ENCODE assay signal across 39 cellular contexts in the genomic region with DNA sequence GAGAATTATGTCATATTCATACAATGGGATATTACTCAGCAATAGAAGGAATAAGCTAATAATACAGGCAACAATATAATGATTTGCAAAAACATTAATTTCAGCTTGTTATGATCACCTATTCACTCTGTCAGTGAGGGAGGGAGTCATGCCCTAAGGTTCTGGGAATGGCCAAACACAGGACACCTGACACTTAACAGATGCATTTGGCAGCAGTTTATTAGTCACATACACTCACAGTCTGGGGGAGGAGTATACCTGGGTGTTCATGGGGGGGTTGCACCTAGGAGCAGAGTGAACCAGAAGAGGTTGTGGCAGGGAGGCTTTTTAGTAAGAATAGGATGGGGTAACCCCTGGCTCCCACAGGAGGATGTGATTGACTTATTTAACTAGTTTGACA. TPM values are rescaled to one million over a fixed set of nuclear protein-coding genes. Genes with fewer than 3 reads are reported as not detected.
"Had no signal": no experiment of that assay in that cellular context is flagged by ENCODE, and none has a peak within 500 bp of the region (broad histone marks: within the 10 kb centered on the region; RNA-seq: fewer than 3 reads in every experiment).

No MANE protein-coding gene starts in this region.

- ATAC-seq: activated CD4-positive, alpha-beta T cell treated with anti-CD3 and anti-CD28 coated beads for 36 hours; activated CD8-positive, alpha-beta memory T cell treated with anti-CD3 and anti-CD28 coated beads, Interleukin-2, amount 10 ng/mL, durations not matched to agents 7 days and 5 days; activated CD8-positive, alpha-beta T cell treated with anti-CD3 and anti-CD28 coated beads, Interleukin-2, amount 10 ng/mL, durations not matched to agents 7 days and 5 days; activated naive CD8-positive, alpha-beta T cell treated with anti-CD3 and anti-CD28 coated beads, Interleukin-2, amount 50 U/mL, for 24 hours; body of pancreas; gastroesophageal sphincter; T-helper 17 cell had no signal

- H3K4me3 Mint-ChIP-seq: activated CD4-positive, alpha-beta memory T cell treated with anti-CD3 and anti-CD28 coated beads for 36 hours; activated CD4-positive, alpha-beta T cell treated with anti-CD3 and anti-CD28 coated beads for 36 hours; activated CD4-positive, alpha-beta T cell treated with anti-CD3 and anti-CD28 coated beads, Interleukin-2, amount 10 ng/mL, durations not matched to agents 24 days and 14 days; activated CD8-positive, alpha-beta memory T cell treated with anti-CD3 and anti-CD28 coated beads, Interleukin-2, amount 10 ng/mL, durations not matched to agents 7 days and 5 days; activated CD8-positive, alpha-beta T cell treated with anti-CD3 and anti-CD28 coated beads, Interleukin-2, amount 10 ng/mL, durations not matched to agents 7 days and 5 days; activated naive CD4-positive, alpha-beta T cell treated with anti-CD3 and anti-CD28 coated beads for 36 hours; activated naive CD4-positive, alpha-beta T cell treated with anti-CD3 and anti-CD28 coated beads, Interleukin-2, amount 50 U/mL, for 24 hours; activated naive CD8-positive, alpha-beta T cell treated with anti-CD3 and anti-CD28 coated beads for 36 hours; activated naive CD8-positive, alpha-beta T cell treated with anti-CD3 and anti-CD28 coated beads, Interleukin-2, amount 50 U/mL, for 24 hours; activated T-helper 1 cell treated with anti-CD3 and anti-CD28 coated beads, Interleukin-12 subunit alpha, Interleukin-12 subunit beta, Interleukin-2, Interleukin-4 antibody, amounts not matched to agents 30 ng/mL and 10 ng/mL and 1 ng/mL, durations not matched to agents 14 hours and 24 hours and 36 hours; dendritic cell treated with granulocyte-macrophage colony-stimulating factor and Interleukin-4, amounts not matched to agents 40 ng/mL and 50 ng/mL, for 4 days; endodermal cell; T-helper 17 cell; T-helper 2 cell treated with Interferon-gamma antibody and Interleukin-4, amounts not matched to agents 5 μg/mL and 100 μg/mL, for 36 hours had no signal

- H3K9me3 ChIP-seq: adrenal gland, body of pancreas, esophagus muscularis mucosa, gastroesophageal sphincter had no signal

- H3K36me3 ChIP-seq: adrenal gland, cardiac muscle cell, esophagus muscularis mucosa, gastroesophageal sphincter had no signal

- H3K4me3 ChIP-seq: adrenal gland, body of pancreas, cardiac muscle cell, coronary artery, dorsolateral prefrontal cortex, esophagus muscularis mucosa, gastroesophageal sphincter had no signal

- DNase-seq: activated CD4-positive, alpha-beta memory T cell treated with anti-CD3 and anti-CD28 coated beads for 36 hours; activated CD4-positive, alpha-beta T cell treated with anti-CD3 and anti-CD28 coated beads for 36 hours; activated CD4-positive, alpha-beta T cell treated with anti-CD3 and anti-CD28 coated beads, Interleukin-2, amount 10 ng/mL, durations not matched to agents 24 days and 14 days; activated CD4-positive, CD25-positive, alpha-beta regulatory T cell; activated CD4-positive, CD25-positive, alpha-beta regulatory T cell treated with anti-CD3 and anti-CD28 coated beads, Interleukin-2, amount 50 U/mL, for 72 hours; activated CD8-positive, alpha-beta memory T cell treated with anti-CD3 and anti-CD28 coated beads, Interleukin-2, amount 10 ng/mL, durations not matched to agents 7 days and 5 days; activated CD8-positive, alpha-beta memory T cell treated with anti-CD3 and anti-CD28 coated beads, Interleukin-2, amount 50 U/mL, for 4 hours; activated CD8-positive, alpha-beta T cell treated with anti-CD3 and anti-CD28 coated beads, Interleukin-2, amount 10 ng/mL, durations not matched to agents 7 days and 5 days; activated effector memory CD4-positive, alpha-beta T cell treated with anti-CD3 and anti-CD28 coated beads, Interleukin-2, amount 50 U/mL, for 16 hours; activated naive CD4-positive, alpha-beta T cell treated with anti-CD3 and anti-CD28 coated beads for 36 hours; activated naive CD8-positive, alpha-beta T cell treated with anti-CD3 and anti-CD28 coated beads for 36 hours; activated naive CD8-positive, alpha-beta T cell treated with anti-CD3 and anti-CD28 coated beads, Interleukin-2, amount 50 U/mL, for 24 hours; activated T-cell treated with anti-CD3 and anti-CD28 coated beads, Interleukin-2, amount 50 U/mL, for 1 hour; activated T-cell treated with anti-CD3 and anti-CD28 coated beads, Interleukin-2, amount 50 U/mL, for 48 hours; adrenal gland; amygdala; aorta; body of pancreas; central memory CD4-positive, alpha-beta T cell; dorsolateral prefrontal cortex; effector memory CD4-positive, alpha-beta T cell; endodermal cell; erythroblast; foreskin melanocyte; T-helper 1 cell; T-helper 17 cell; T1000 had no signal

- H3K36me3 Mint-ChIP-seq: activated CD4-positive, alpha-beta memory T cell treated with anti-CD3 and anti-CD28 coated beads for 36 hours; activated CD8-positive, alpha-beta memory T cell treated with anti-CD3 and anti-CD28 coated beads, Interleukin-2, amount 10 ng/mL, durations not matched to agents 7 days and 5 days; activated naive CD4-positive, alpha-beta T cell treated with anti-CD3 and anti-CD28 coated beads, Interleukin-2, amount 50 U/mL, for 24 hours; activated naive CD8-positive, alpha-beta T cell treated with anti-CD3 and anti-CD28 coated beads for 36 hours had no signal

- H3K27ac ChIP-seq: adrenal gland, body of pancreas, cardiac muscle cell, coronary artery, dorsolateral prefrontal cortex, esophagus muscularis mucosa, gastroesophageal sphincter had no signal

- H3K4me1 ChIP-seq: adrenal gland, esophagus muscularis mucosa, gastroesophageal sphincter had no signal

- H3K4me1 Mint-ChIP-seq: activated CD4-positive, alpha-beta T cell treated with anti-CD3 and anti-CD28 coated beads for 36 hours; activated CD4-positive, alpha-beta T cell treated with anti-CD3 and anti-CD28 coated beads, Interleukin-2, amount 10 ng/mL, durations not matched to agents 24 days and 14 days; activated CD8-positive, alpha-beta memory T cell treated with anti-CD3 and anti-CD28 coated beads, Interleukin-2, amount 10 ng/mL, durations not matched to agents 7 days and 5 days; activated naive CD4-positive, alpha-beta T cell treated with anti-CD3 and anti-CD28 coated beads, Interleukin-2, amount 50 U/mL, for 24 hours; activated naive CD8-positive, alpha-beta T cell treated with anti-CD3 and anti-CD28 coated beads for 36 hours; activated naive CD8-positive, alpha-beta T cell treated with anti-CD3 and anti-CD28 coated beads, Interleukin-2, amount 50 U/mL, for 24 hours; endodermal cell; T-helper 17 cell had no signal

- H3K27ac Mint-ChIP-seq: activated CD4-positive, alpha-beta memory T cell treated with anti-CD3 and anti-CD28 coated beads for 36 hours; activated CD4-positive, alpha-beta T cell treated with anti-CD3 and anti-CD28 coated beads for 36 hours; activated CD4-positive, alpha-beta T cell treated with anti-CD3 and anti-CD28 coated beads, Interleukin-2, amount 10 ng/mL, durations not matched to agents 24 days and 14 days; activated CD8-positive, alpha-beta memory T cell treated with anti-CD3 and anti-CD28 coated beads, Interleukin-2, amount 10 ng/mL, durations not matched to agents 7 days and 5 days; activated CD8-positive, alpha-beta T cell treated with anti-CD3 and anti-CD28 coated beads, Interleukin-2, amount 10 ng/mL, durations not matched to agents 7 days and 5 days; activated naive CD4-positive, alpha-beta T cell treated with anti-CD3 and anti-CD28 coated beads for 36 hours; activated naive CD4-positive, alpha-beta T cell treated with anti-CD3 and anti-CD28 coated beads, Interleukin-2, amount 50 U/mL, for 24 hours; activated naive CD8-positive, alpha-beta T cell treated with anti-CD3 and anti-CD28 coated beads for 36 hours; activated naive CD8-positive, alpha-beta T cell treated with anti-CD3 and anti-CD28 coated beads, Interleukin-2, amount 50 U/mL, for 24 hours; activated T-helper 1 cell treated with anti-CD3 and anti-CD28 coated beads, Interleukin-12 subunit alpha, Interleukin-12 subunit beta, Interleukin-2, Interleukin-4 antibody, amounts not matched to agents 30 ng/mL and 10 ng/mL and 1 ng/mL, durations not matched to agents 14 hours and 24 hours and 36 hours; activated T-helper 2 cell treated with anti-CD3 and anti-CD28 coated beads, Interferon-gamma antibody, Interleukin-2, Interleukin-4, amounts not matched to agents 10 μg/mL and 5 μg/mL and 100 μg/mL, durations not matched to agents 14 hours and 24 hours and 36 hours; dendritic cell treated with granulocyte-macrophage colony-stimulating factor and Interleukin-4, amounts not matched to agents 40 ng/mL and 50 ng/mL, for 4 days; endodermal cell; T-helper 17 cell; T-helper 2 cell treated with Interferon-gamma antibody and Interleukin-4, amounts not matched to agents 5 μg/mL and 100 μg/mL, for 36 hours had no signal

- H3K27me3 Mint-ChIP-seq: activated CD4-positive, alpha-beta memory T cell treated with anti-CD3 and anti-CD28 coated beads for 36 hours; activated CD4-positive, alpha-beta T cell treated with anti-CD3 and anti-CD28 coated beads for 36 hours; activated CD4-positive, alpha-beta T cell treated with anti-CD3 and anti-CD28 coated beads, Interleukin-2, amount 10 ng/mL, durations not matched to agents 24 days and 14 days; activated CD8-positive, alpha-beta memory T cell treated with anti-CD3 and anti-CD28 coated beads, Interleukin-2, amount 10 ng/mL, durations not matched to agents 7 days and 5 days; activated naive CD4-positive, alpha-beta T cell treated with anti-CD3 and anti-CD28 coated beads, Interleukin-2, amount 50 U/mL, for 24 hours; activated naive CD8-positive, alpha-beta T cell treated with anti-CD3 and anti-CD28 coated beads for 36 hours; activated naive CD8-positive, alpha-beta T cell treated with anti-CD3 and anti-CD28 coated beads, Interleukin-2, amount 50 U/mL, for 24 hours; dendritic cell treated with granulocyte-macrophage colony-stimulating factor and Interleukin-4, amounts not matched to agents 40 ng/mL and 50 ng/mL, for 4 days; T-helper 17 cell had no signal

- H3K9me3 Mint-ChIP-seq: activated CD4-positive, alpha-beta memory T cell treated with anti-CD3 and anti-CD28 coated beads for 36 hours; activated CD4-positive, alpha-beta T cell treated with anti-CD3 and anti-CD28 coated beads, Interleukin-2, amount 10 ng/mL, durations not matched to agents 24 days and 14 days; activated naive CD4-positive, alpha-beta T cell treated with anti-CD3 and anti-CD28 coated beads for 36 hours; activated naive CD4-positive, alpha-beta T cell treated with anti-CD3 and anti-CD28 coated beads, Interleukin-2, amount 50 U/mL, for 24 hours; activated naive CD8-positive, alpha-beta T cell treated with anti-CD3 and anti-CD28 coated beads for 36 hours; activated naive CD8-positive, alpha-beta T cell treated with anti-CD3 and anti-CD28 coated beads, Interleukin-2, amount 50 U/mL, for 24 hours; activated T-helper 1 cell treated with anti-CD3 and anti-CD28 coated beads, Interleukin-12 subunit alpha, Interleukin-12 subunit beta, Interleukin-2, Interleukin-4 antibody, amounts not matched to agents 30 ng/mL and 10 ng/mL and 1 ng/mL, durations not matched to agents 14 hours and 24 hours and 36 hours; activated T-helper 2 cell treated with anti-CD3 and anti-CD28 coated beads, Interferon-gamma antibody, Interleukin-2, Interleukin-4, amounts not matched to agents 10 μg/mL and 5 μg/mL and 100 μg/mL, durations not matched to agents 14 hours and 24 hours and 36 hours; dendritic cell treated with granulocyte-macrophage colony-stimulating factor and Interleukin-4, amounts not matched to agents 40 ng/mL and 50 ng/mL, for 4 days had no signal

- H3K27me3 ChIP-seq: adrenal gland, body of pancreas, cardiac muscle cell, esophagus muscularis mucosa, gastroesophageal sphincter had no signal

RNA-seq across cellular contexts. Expression of gene SERPINA7, which starts 38.3 kb away (rescaled TPM):
- total RNA-seq: activated CD4-positive, alpha-beta memory T cell treated with anti-CD3 and anti-CD28 coated beads for 36 hours; activated CD4-positive, alpha-beta T cell treated with anti-CD3 and anti-CD28 coated beads for 36 hours; activated CD4-positive, alpha-beta T cell treated with anti-CD3 and anti-CD28 coated beads, Interleukin-2, amount 10 ng/mL, durations not matched to agents 24 days and 14 days; activated CD8-positive, alpha-beta memory T cell treated with anti-CD3 and anti-CD28 coated beads for 36 hours; activated CD8-positive, alpha-beta memory T cell treated with anti-CD3 and anti-CD28 coated beads, Interleukin-2, amount 10 ng/mL, durations not matched to agents 7 days and 5 days; activated CD8-positive, alpha-beta T cell treated with anti-CD3 and anti-CD28 coated beads, Interleukin-2, amount 10 ng/mL, durations not matched to agents 7 days and 5 days; activated naive CD4-positive, alpha-beta T cell treated with anti-CD3 and anti-CD28 coated beads for 36 hours; activated naive CD8-positive, alpha-beta T cell treated with anti-CD3 and anti-CD28 coated beads for 36 hours; activated T-helper 1 cell treated with anti-CD3 and anti-CD28 coated beads, Interleukin-12 subunit alpha, Interleukin-12 subunit beta, Interleukin-2, Interleukin-4 antibody, amounts not matched to agents 30 ng/mL and 10 ng/mL and 1 ng/mL, durations not matched to agents 14 hours and 24 hours and 36 hours; activated T-helper 2 cell treated with anti-CD3 and anti-CD28 coated beads, Interferon-gamma antibody, Interleukin-2, Interleukin-4, amounts not matched to agents 10 μg/mL and 5 μg/mL and 100 μg/mL, durations not matched to agents 14 hours and 24 hours and 36 hours; aorta; body of pancreas; cardiac muscle cell; cerebellum; endodermal cell; esophagus muscularis mucosa; gastroesophageal sphincter; glomerular endothelial cell; T-helper 17 cell had no signal
- polyA plus RNA-seq: aorta, cardiac muscle cell had no signal
